25 cellular contexts compared by ENCODE assay signal in genomic region chr1:232352366-232352765, GRCh38.
A peak's percentile ranks its signal among the peaks of the same experiment; 100 is the strongest.
DNase-seq lines count a peak whose midpoint lies in the region; ATAC-seq, FAIRE-seq and TF ChIP-seq lines count a peak whose summit lies in the region.
"Had no signal": no experiment of that assay in that cellular context is flagged by ENCODE, and none has a peak within 500 bp of the region (broad histone marks: within the 10 kb centered on the region; RNA-seq: fewer than 3 reads in every experiment).

No MANE protein-coding gene starts in this region.

- CTCF ChIA-PET in K562 (lab: Yijun Ruan, JAX; ENCODE audit: low intra/inter-chr PET ratio) = no interaction called here
- CTCF ChIA-PET in H1 (lab: Charles Lee; ENCODE audit: partially characterized antibody) = no interaction called here

- BruUV-seq in K562 (replicated peaks; lab: Mats Ljungman, UMichigan) = no TSS peak

- no peaks in the 10 kb centered on the region for H3K4me1 ChIP-seq in K562 (replicated peaks in 1 of 2; ENCODE audit: control insufficient read depth in 2 of 2, insufficient read depth in 2 of 2, low read length in 2 of 2)
- no peaks in the 10 kb centered on the region for H3K4me1 ChIP-seq in H1 (replicated peaks in 1 of 4; ENCODE audit: control insufficient read depth in 3 of 4, insufficient read depth in 4 of 4, low read length in 3 of 4)
- H3K4me1 ChIP-seq in mesendoderm (ENCODE audit: control insufficient read depth, low read depth, low read length) = peaks cover 9% of the 10 kb centered on the region
- H3K4me1 ChIP-seq: BE2C, BLaER1 had no signal

- DNase-seq in K562 (ENCODE audit: extremely low read depth in 1 of 4, low spot score in 3 of 4) (peak in 1 of 4 experiments; percentile 2), H1 (ENCODE audit: low read depth in 1 of 2, low spot score in 2 of 2) (no peak), mesendoderm (peak; percentile 97), glutamatergic neuron (no peak)
- DNase-seq in activated CD4-positive, alpha-beta T cell treated with anti-CD3 and anti-CD28 coated beads, Interleukin-2, amount 10 ng/mL, durations not matched to agents 24 days and 14 days = no peak
- DNase-seq: 8988T; ACHN; BE2C; C1 segment of cervical spinal cord; CD4-positive, alpha-beta memory T cell; CD4-positive, CD25-positive, alpha-beta regulatory T cell; CD8-positive, alpha-beta memory T cell; COR-L47; DMS 273 treated with DMSO at 0.1 percent for 48 hours; DMS153; DMS53; DND-41; EL; GDM1 had no signal

- H3K23ac ChIP-seq in H1 (ENCODE audit: insufficient read length) (no peak overlapping the region), mesendoderm (ENCODE audit: low read length) (no peak overlapping the region)

- H3K79me2 ChIP-seq in K562 (ENCODE audit: control insufficient read depth, insufficient read depth, low read length) = no peaks in the 10 kb centered on the region
- H3K79me2 ChIP-seq in H1 (ENCODE audit: control insufficient read depth in 1 of 2, insufficient read depth in 2 of 2, low read length in 2 of 2) = no peaks in the 10 kb centered on the region
- H3K79me2 ChIP-seq in mesendoderm (ENCODE audit: control insufficient read depth, insufficient read depth, low read length) = no peaks in the 10 kb centered on the region

- H3K56ac ChIP-seq in H1 (replicated peaks; ENCODE audit: insufficient read length, low read depth, low read length) = no peak overlapping the region
- H3K56ac ChIP-seq in mesendoderm (ENCODE audit: low read length) = peak overlapping the region; percentile 76

- H4K91ac ChIP-seq in H1 (replicated peaks; ENCODE audit: insufficient read length, low read length) = no peak overlapping the region

- H3K36me3 ChIP-seq in K562 (ENCODE audit: control insufficient read depth, insufficient read depth, low read length) (no peaks in the 10 kb centered on the region), H1 (ENCODE audit: control insufficient read depth in 2 of 4, insufficient read depth in 4 of 4, low read length in 3 of 4) (no peaks in the 10 kb centered on the region), mesendoderm (ENCODE audit: control insufficient read depth, insufficient read depth, low read length) (no peaks in the 10 kb centered on the region)
- H3K36me3 ChIP-seq: BE2C, BLaER1 had no signal

- FAIRE-seq in K562 (lab: Jason Lieb, UNC) = no peak
- FAIRE-seq in H1 (lab: Jason Lieb, UNC) = no peak
- FAIRE-seq: A204.1, GM12878, GM12892, GM18507 had no signal

- no peak for TF ChIP-seq RAD21 in K562 (CRISPR knock-in tag; conservative IDR thresholded peaks at IDR 0.05 in 1 of 2, IDR thresholded peaks at IDR 0.05 in 1 of 2)
- no peak for TF ChIP-seq RAD21 in H1 (IDR thresholded peaks at IDR 0.05 in 1 of 2, conservative IDR thresholded peaks at IDR 0.05 in 1 of 2; ENCODE audit: low read depth in 2 of 2, low read length in 2 of 2)

- no peak overlapping the region for H3K18ac ChIP-seq in H1 (ENCODE audit: extremely low read depth, low read length)
- no peak overlapping the region for H3K18ac ChIP-seq in mesendoderm (ENCODE audit: low read length)

- H2BK15ac ChIP-seq in H1 (ENCODE audit: low read length) = no peak overlapping the region
- no peak overlapping the region for H2BK15ac ChIP-seq in mesendoderm (replicated peaks; ENCODE audit: low read depth)

- peaks cover 5% of the 10 kb centered on the region for H3K27me3 Mint-ChIP-seq in glutamatergic neuron (ENCODE audit: unreplicated experiment)
- no peaks in the 10 kb centered on the region for H3K27me3 Mint-ChIP-seq in activated CD4-positive, alpha-beta T cell treated with anti-CD3 and anti-CD28 coated beads, Interleukin-2, amount 10 ng/mL, durations not matched to agents 24 days and 14 days

- H3K27me3 ChIP-seq in K562 (ENCODE audit: control insufficient read depth in 2 of 2, insufficient read depth in 2 of 2, low read length in 2 of 2) (no peaks in the 10 kb centered on the region), H1 (replicated peaks in 1 of 4; ENCODE audit: control insufficient read depth in 3 of 4, extremely low read depth in 1 of 4, insufficient read depth in 3 of 4, low read length in 3 of 4) (no peaks in the 10 kb centered on the region; a peak in 1 of 7 replicates), mesendoderm (ENCODE audit: insufficient read depth, low read length, poor library complexity) (no peaks in the 10 kb centered on the region)
- H3K27me3 ChIP-seq: BE2C, BLaER1 had no signal

- TF ChIP-seq CTCF in K562 (IDR thresholded peaks at IDR 0.05 in 2 of 3, conservative IDR thresholded peaks at IDR 0.05 in 1 of 3; ENCODE audit: insufficient read depth in 2 of 3, low read depth in 1 of 3, low read length in 3 of 3) (no peak), H1 (IDR thresholded peaks at IDR 0.05; ENCODE audit: control extremely low read depth in 1 of 3, insufficient read depth in 1 of 3, low read depth in 1 of 3, low read length in 3 of 3) (no peak), glutamatergic neuron (IDR thresholded peaks at IDR 0.05; ENCODE audit: partially characterized antibody, unreplicated experiment) (no peak)

- H4K8ac ChIP-seq in H1 (ENCODE audit: extremely low read depth, insufficient read depth, low read length) (no peak overlapping the region), mesendoderm (ENCODE audit: low read depth, low read length) (no peak overlapping the region)

- H4K20me1 ChIP-seq in K562 (replicated peaks; ENCODE audit: control insufficient read depth, insufficient read depth, low read length) = no peaks in the 10 kb centered on the region
- no peaks in the 10 kb centered on the region for H4K20me1 ChIP-seq in H1 (replicated peaks in 1 of 2; ENCODE audit: control insufficient read depth in 1 of 2, insufficient read depth in 2 of 2, low read length in 2 of 2)
- H4K20me1 ChIP-seq: BLaER1 had no signal

- H3K23me2 ChIP-seq in H1 (ENCODE audit: low read depth, low read length) = no peaks in the 10 kb centered on the region

- H2BK20ac ChIP-seq in H1 (ENCODE audit: low read length) = no peak overlapping the region

- WGBS in K562 (ENCODE audit: insufficient coverage, low coverage, missing lambda C conversion rate) = 0% methylated on average over 6 of the region's 6 CpGs
- WGBS in H1 (ENCODE audit: extremely low coverage in 1 of 2, insufficient coverage in 1 of 2, insufficient read length in 1 of 2, insufficient replicate concordance in 2 of 2, low coverage in 1 of 2, low lambda C conversion rate in 2 of 2, missing lambda C conversion rate in 1 of 2), 2 experiments = 92% methylated on average over 6 of the region's 6 CpGs; no CpG with 5 or more reads in 1 of the 2 experiments
- no CpG with 5 or more reads among the region's 6 CpGs for WGBS in mesendoderm (ENCODE audit: extremely low coverage, insufficient coverage, low lambda C conversion rate)

- no peaks in the 10 kb centered on the region for H3K9me3 Mint-ChIP-seq in glutamatergic neuron (ENCODE audit: unreplicated experiment)
- no peaks in the 10 kb centered on the region for H3K9me3 Mint-ChIP-seq in activated CD4-positive, alpha-beta T cell treated with anti-CD3 and anti-CD28 coated beads, Interleukin-2, amount 10 ng/mL, durations not matched to agents 24 days and 14 days

- no peak overlapping the region for H2AFZ ChIP-seq in K562 (ENCODE audit: low read depth, low read length)
- no peak overlapping the region for H2AFZ ChIP-seq in H1 (ENCODE audit: low read length)

- H3K27ac Mint-ChIP-seq in glutamatergic neuron (ENCODE audit: unreplicated experiment) = no peak overlapping the region
- H3K27ac Mint-ChIP-seq in activated CD4-positive, alpha-beta T cell treated with anti-CD3 and anti-CD28 coated beads, Interleukin-2, amount 10 ng/mL, durations not matched to agents 24 days and 14 days = no peak overlapping the region
- H3K27ac Mint-ChIP-seq: CD14-positive monocyte; CD4-positive, alpha-beta memory T cell; CD4-positive, CD25-positive, alpha-beta regulatory T cell had no signal

- H4K5ac ChIP-seq in H1 (ENCODE audit: insufficient read length, low read depth, low read length) (no peak overlapping the region), mesendoderm (ENCODE audit: low read length) (no peak overlapping the region)

- intact Hi-C loops in K562 (cut with micrococcal nuclease) = no loop called here
- intact Hi-C loops in activated CD4-positive, alpha-beta T cell treated with anti-CD3 and anti-CD28 coated beads, Interleukin-2, amount 10 ng/mL, durations not matched to agents 24 days and 14 days (cut with micrococcal nuclease) = no loop called here

- H3K36me3 Mint-ChIP-seq in glutamatergic neuron (ENCODE audit: unreplicated experiment) = no peaks in the 10 kb centered on the region
- H3K36me3 Mint-ChIP-seq in activated CD4-positive, alpha-beta T cell treated with anti-CD3 and anti-CD28 coated beads, Interleukin-2, amount 10 ng/mL, durations not matched to agents 24 days and 14 days (ENCODE audit: low read depth) = no peaks in the 10 kb centered on the region
- H3K36me3 Mint-ChIP-seq: CD14-positive monocyte; CD4-positive, alpha-beta memory T cell; CD4-positive, CD25-positive, alpha-beta regulatory T cell; CD8-positive, alpha-beta memory T cell had no signal

- H2BK120ac ChIP-seq in H1 (replicated peaks; ENCODE audit: low read depth, low read length) (no peak overlapping the region), mesendoderm (ENCODE audit: low read depth, low read length) (no peak overlapping the region)

- POLR2A ChIA-PET in K562 (lab: Yijun Ruan, JAX) = no interaction called here
- POLR2A ChIA-PET in H1 (lab: Charles Lee; ENCODE audit: partially characterized antibody) = no interaction called here

- H3K4me2 ChIP-seq in K562 (ENCODE audit: insufficient read depth, low read length) (no peak overlapping the region), H1 (ENCODE audit: insufficient read depth in 1 of 2, low read depth in 2 of 2, low read length in 2 of 2) (no peak overlapping the region), mesendoderm (ENCODE audit: low read length) (no peak overlapping the region)
- H3K4me2 ChIP-seq: BLaER1 had no signal

- TF ChIP-seq POLR2A in K562 (conservative IDR thresholded peaks at IDR 0.05) (no peak), H1 (IDR thresholded peaks at IDR 0.05; ENCODE audit: control extremely low read depth in 1 of 2, low read depth in 2 of 2, low read length in 2 of 2) (no peak)

- in situ Hi-C loops in K562 (cut with MboI) = no loop called here

- H3K4me3 ChIP-seq in K562 (no peak overlapping the region), H1 (ENCODE audit: extremely low read depth in 1 of 4, insufficient read depth in 2 of 4, low read depth in 3 of 4, low read length in 4 of 4) (no peak overlapping the region), mesendoderm (ENCODE audit: low read length) (no peak overlapping the region)
- H3K4me3 ChIP-seq: BLaER1, GM12878 had no signal

- H2AK5ac ChIP-seq in H1 (ENCODE audit: low read depth, low read length) (no peak overlapping the region), mesendoderm (ENCODE audit: low read length) (no peak overlapping the region)

- H2BK12ac ChIP-seq in H1 (ENCODE audit: low read depth, low read length) = no peak overlapping the region

- H3K4ac ChIP-seq in H1 (replicated peaks; ENCODE audit: insufficient read length, low read depth, low read length) (no peak overlapping the region), mesendoderm (ENCODE audit: low read depth, low read length) (peak overlapping the region; percentile 44)

- no peaks in the 10 kb centered on the region for H3K9me1 ChIP-seq in K562 (ENCODE audit: control insufficient read depth, insufficient read depth, low read length)

- H3K4me3 Mint-ChIP-seq in glutamatergic neuron (ENCODE audit: unreplicated experiment) = no peak overlapping the region
- H3K4me3 Mint-ChIP-seq in activated CD4-positive, alpha-beta T cell treated with anti-CD3 and anti-CD28 coated beads, Interleukin-2, amount 10 ng/mL, durations not matched to agents 24 days and 14 days = no peak overlapping the region
- H3K4me3 Mint-ChIP-seq: CD14-positive monocyte; CD4-positive, alpha-beta memory T cell; CD8-positive, alpha-beta memory T cell had no signal

- peaks cover 7% of the 10 kb centered on the region for H3K4me1 Mint-ChIP-seq in glutamatergic neuron (ENCODE audit: low read depth, unreplicated experiment)
- no peaks in the 10 kb centered on the region for H3K4me1 Mint-ChIP-seq in activated CD4-positive, alpha-beta T cell treated with anti-CD3 and anti-CD28 coated beads, Interleukin-2, amount 10 ng/mL, durations not matched to agents 24 days and 14 days
- H3K4me1 Mint-ChIP-seq: CD14-positive monocyte; CD4-positive, alpha-beta memory T cell; CD4-positive, CD25-positive, alpha-beta regulatory T cell; CD8-positive, alpha-beta memory T cell had no signal

- TF ChIP-seq EP300 in K562 (IDR thresholded peaks at IDR 0.05; ENCODE audit: low read length) = no peak
- no peak for TF ChIP-seq EP300 in H1 (IDR thresholded peaks at IDR 0.05; ENCODE audit: borderline replicate concordance in 1 of 2, low read depth in 2 of 2, low read length in 2 of 2)

- H3K27ac ChIP-seq in K562 (ENCODE audit: extremely low read depth, low read depth, low read length) = no peak overlapping the region
- no peak overlapping the region for H3K27ac ChIP-seq in H1 (ENCODE audit: low read depth, low read length)
- H3K27ac ChIP-seq in mesendoderm (ENCODE audit: low read depth, low read length) = no peak overlapping the region
- H3K27ac ChIP-seq: BLaER1 had no signal

- no peak overlapping the region for H3K9ac ChIP-seq in K562 (ENCODE audit: insufficient read depth in 1 of 2, low read depth in 2 of 2, low read length in 2 of 2)
- no peak overlapping the region for H3K9ac ChIP-seq in H1 (replicated peaks in 1 of 4; ENCODE audit: extremely low read depth in 1 of 4, low read depth in 3 of 4, low read length in 3 of 4)
- H3K9ac ChIP-seq in mesendoderm (ENCODE audit: low read length) = no peak overlapping the region
- H3K9ac ChIP-seq: BLaER1 had no signal

- H3K14ac ChIP-seq in H1 (ENCODE audit: insufficient read length) = no peak overlapping the region

- no peaks in the 10 kb centered on the region for H3K9me3 ChIP-seq in K562 (replicated peaks; ENCODE audit: control insufficient read depth, insufficient read depth, low read depth, low read length)
- no peaks in the 10 kb centered on the region for H3K9me3 ChIP-seq in H1 (ENCODE audit: insufficient read depth in 2 of 2, low read depth in 1 of 2, low read length in 1 of 2)
- H3K9me3 ChIP-seq: BE2C, BLaER1 had no signal

- H3K79me1 ChIP-seq in H1 (ENCODE audit: low read depth, low read length) (no peaks in the 10 kb centered on the region), mesendoderm (ENCODE audit: low read length) (no peaks in the 10 kb centered on the region)

- H2BK5ac ChIP-seq in H1 (ENCODE audit: low read depth, low read length) = no peak overlapping the region
- H2BK5ac ChIP-seq in mesendoderm (ENCODE audit: low read length) = peak overlapping the region; percentile 91

- ATAC-seq in K562 = no peak
- ATAC-seq: GM12878 had no signal

Comparison
In these comparisons a context has a peak if more than half of its experiments do, and no peak if none do; other contexts are left out.
1. Of the 49 proteins assayed by ChIP-seq in both K562 and H1: peak only in K562: none; only in H1: E2F6; in both: none; in neither: 48.